1 cellular context compared by ENCODE assay signal in the genomic region with DNA sequence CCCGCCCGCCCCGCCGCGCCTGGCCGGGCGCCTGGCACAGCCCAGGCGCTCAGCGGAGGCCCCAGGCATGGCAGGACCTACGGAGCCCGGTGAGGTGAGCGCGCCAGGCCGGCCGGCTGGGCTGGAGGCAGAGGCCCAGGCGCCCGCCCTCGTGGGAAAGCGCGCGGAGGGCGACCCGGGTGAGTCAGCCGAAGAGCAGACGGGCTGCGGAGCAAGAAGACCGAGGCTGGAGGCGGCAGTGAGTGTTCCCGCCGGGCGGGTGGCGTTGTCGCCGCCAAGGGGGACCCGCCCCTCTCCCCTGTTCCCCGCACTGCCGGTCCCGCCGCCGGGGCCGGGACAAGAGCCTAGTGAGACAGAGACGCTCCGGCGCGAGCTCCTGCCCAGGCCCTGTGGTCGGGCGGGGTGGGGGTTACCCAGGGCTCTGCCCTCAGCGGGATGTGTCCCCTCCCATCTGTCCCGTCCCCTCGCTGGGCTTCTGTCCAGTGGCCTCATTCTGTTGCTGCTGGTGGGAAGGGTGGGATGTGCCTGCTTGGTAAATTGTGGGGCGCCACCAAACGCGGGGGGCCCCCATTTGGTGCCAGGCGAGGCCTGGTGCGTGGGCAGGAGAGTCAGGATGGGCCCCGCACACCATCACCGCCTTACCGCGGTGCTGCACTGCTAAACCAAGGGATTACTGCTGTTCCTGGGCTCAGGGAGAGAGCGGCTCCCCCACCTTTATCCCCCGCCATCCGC.
TF ChIP-seq lines count a peak whose summit lies in the region.

No MANE protein-coding gene starts in this region.

TF ChIP-seq in HEK293, 187 proteins besides CTCF, POLR2A, EP300 and RAD21 (continued from another document and continues in another):
- no peak for TF ChIP-seq MYNN (tag by site-specific recombination; IDR thresholded peaks at IDR 0.05; ENCODE audit: borderline replicate concordance)
- TF ChIP-seq, protein P1, sequence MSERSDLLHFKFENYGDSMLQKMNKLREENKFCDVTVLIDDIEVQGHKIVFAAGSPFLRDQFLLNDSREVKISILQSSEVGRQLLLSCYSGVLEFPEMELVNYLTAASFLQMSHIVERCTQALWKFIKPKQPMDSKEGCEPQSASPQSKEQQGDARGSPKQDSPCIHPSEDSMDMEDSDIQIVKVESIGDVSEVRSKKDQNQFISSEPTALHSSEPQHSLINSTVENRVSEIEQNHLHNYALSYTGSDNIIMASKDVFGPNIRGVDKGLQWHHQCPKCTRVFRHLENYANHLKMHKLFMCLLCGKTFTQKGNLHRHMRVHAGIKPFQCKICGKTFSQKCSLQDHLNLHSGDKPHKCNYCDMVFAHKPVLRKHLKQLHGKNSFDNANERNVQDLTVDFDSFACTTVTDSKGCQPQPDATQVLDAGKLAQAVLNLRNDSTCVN (tag by site-specific recombination; optimal IDR thresholded peaks at IDR 0.05), result peak; percentile 67
- TF ChIP-seq OSR2 (tag by site-specific recombination; IDR thresholded peaks at IDR 0.05), result no peak
- TF ChIP-seq SP2 (tag by site-specific recombination; IDR thresholded peaks at IDR 0.05), result peak; percentile 81
- TF ChIP-seq, protein P2, sequence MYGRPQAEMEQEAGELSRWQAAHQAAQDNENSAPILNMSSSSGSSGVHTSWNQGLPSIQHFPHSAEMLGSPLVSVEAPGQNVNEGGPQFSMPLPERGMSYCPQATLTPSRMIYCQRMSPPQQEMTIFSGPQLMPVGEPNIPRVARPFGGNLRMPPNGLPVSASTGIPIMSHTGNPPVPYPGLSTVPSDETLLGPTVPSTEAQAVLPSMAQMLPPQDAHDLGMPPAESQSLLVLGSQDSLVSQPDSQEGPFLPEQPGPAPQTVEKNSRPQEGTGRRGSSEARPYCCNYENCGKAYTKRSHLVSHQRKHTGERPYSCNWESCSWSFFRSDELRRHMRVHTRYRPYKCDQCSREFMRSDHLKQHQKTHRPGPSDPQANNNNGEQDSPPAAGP (tag by site-specific recombination; IDR thresholded peaks at IDR 0.05), result peak; percentile 66
- TF ChIP-seq ZBTB48 (tag by site-specific recombination; IDR thresholded peaks at IDR 0.05), result peak; percentile 57; the same call in 1 of the 2 replicates
- peak; percentile 87 for TF ChIP-seq ZBTB20 (tag by site-specific recombination; IDR thresholded peaks at IDR 0.05)
- TF ChIP-seq KLF9 (tag by site-specific recombination; IDR thresholded peaks at IDR 0.05; ENCODE audit: low read depth), result peak; percentile 72
- TF ChIP-seq ZNF555 (tag by site-specific recombination; conservative IDR thresholded peaks at IDR 0.05), result no peak
- no peak for TF ChIP-seq SCRT2 (tag by site-specific recombination; IDR thresholded peaks at IDR 0.05)
- TF ChIP-seq, protein P3, sequence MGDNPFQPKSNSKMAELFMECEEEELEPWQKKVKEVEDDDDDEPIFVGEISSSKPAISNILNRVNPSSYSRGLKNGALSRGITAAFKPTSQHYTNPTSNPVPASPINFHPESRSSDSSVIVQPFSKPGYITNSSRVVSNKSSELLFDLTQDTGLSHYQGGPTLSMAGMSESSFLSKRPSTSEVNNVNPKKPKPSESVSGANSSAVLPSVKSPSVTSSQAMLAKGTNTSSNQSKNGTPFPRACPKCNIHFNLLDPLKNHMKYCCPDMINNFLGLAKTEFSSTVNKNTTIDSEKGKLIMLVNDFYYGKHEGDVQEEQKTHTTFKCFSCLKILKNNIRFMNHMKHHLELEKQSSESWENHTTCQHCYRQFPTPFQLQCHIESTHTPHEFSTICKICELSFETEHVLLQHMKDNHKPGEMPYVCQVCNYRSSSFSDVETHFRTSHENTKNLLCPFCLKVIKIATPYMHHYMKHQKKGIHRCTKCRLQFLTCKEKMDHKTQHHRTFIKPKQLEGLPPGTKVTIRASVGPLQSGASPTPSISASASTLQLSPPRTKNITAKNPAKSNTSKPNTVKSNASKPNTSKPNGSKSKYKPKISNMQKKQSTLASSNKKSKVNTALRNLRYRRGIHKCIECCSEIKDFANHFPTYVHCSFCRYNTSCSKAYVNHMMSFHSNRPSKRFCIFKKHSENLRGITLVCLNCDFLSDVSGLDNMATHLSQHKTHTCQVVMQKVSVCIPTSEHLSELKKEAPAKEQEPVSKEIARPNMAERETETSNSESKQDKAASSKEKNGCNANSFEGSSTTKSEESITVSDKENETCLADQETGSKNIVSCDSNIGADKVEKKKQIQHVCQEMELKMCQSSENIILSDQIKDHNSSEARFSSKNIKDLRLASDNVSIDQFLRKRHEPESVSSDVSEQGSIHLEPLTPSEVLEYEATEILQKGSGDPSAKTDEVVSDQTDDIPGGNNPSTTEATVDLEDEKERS (tag by site-specific recombination; IDR thresholded peaks at IDR 0.05), result no peak
- TF ChIP-seq ZNF169 (tag by site-specific recombination; IDR thresholded peaks at IDR 0.05), result no peak
- TF ChIP-seq ZNF24 (tag by site-specific recombination; IDR thresholded peaks at IDR 0.05), result 0 out of 2 replicates have a peak, but pooled peaks have one; percentile 42
- peak; percentile 42; the same call in 1 of the 2 replicates for TF ChIP-seq WT1 (tag by site-specific recombination; IDR thresholded peaks at IDR 0.05)
- TF ChIP-seq GLIS1 (tag by site-specific recombination; IDR thresholded peaks at IDR 0.05), result no peak
- TF ChIP-seq ZNF777 (tag by site-specific recombination; IDR thresholded peaks at IDR 0.05; ENCODE audit: borderline replicate concordance), result no peak
- 0 out of 2 replicates have a peak, but pooled peaks have one; percentile 35 for TF ChIP-seq ZNF610 (tag by site-specific recombination; IDR thresholded peaks at IDR 0.05; ENCODE audit: borderline replicate concordance)
- TF ChIP-seq ZNF341 (tag by site-specific recombination; IDR thresholded peaks at IDR 0.05; ENCODE audit: low read depth), result peak; percentile 53
- TF ChIP-seq, protein P4, sequence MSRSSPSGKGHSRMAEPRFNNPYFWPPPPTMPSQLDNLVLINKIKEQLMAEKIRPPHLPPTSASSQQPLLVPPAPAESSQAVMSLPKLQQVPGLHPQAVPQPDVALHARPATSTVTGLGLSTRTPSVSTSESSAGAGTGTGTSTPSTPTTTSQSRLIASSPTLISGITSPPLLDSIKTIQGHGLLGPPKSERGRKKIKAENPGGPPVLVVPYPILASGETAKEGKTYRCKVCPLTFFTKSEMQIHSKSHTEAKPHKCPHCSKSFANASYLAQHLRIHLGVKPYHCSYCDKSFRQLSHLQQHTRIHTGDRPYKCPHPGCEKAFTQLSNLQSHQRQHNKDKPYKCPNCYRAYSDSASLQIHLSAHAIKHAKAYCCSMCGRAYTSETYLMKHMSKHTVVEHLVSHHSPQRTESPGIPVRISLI (tag by site-specific recombination; IDR thresholded peaks at IDR 0.05), result no peak
- TF ChIP-seq, protein P5, sequence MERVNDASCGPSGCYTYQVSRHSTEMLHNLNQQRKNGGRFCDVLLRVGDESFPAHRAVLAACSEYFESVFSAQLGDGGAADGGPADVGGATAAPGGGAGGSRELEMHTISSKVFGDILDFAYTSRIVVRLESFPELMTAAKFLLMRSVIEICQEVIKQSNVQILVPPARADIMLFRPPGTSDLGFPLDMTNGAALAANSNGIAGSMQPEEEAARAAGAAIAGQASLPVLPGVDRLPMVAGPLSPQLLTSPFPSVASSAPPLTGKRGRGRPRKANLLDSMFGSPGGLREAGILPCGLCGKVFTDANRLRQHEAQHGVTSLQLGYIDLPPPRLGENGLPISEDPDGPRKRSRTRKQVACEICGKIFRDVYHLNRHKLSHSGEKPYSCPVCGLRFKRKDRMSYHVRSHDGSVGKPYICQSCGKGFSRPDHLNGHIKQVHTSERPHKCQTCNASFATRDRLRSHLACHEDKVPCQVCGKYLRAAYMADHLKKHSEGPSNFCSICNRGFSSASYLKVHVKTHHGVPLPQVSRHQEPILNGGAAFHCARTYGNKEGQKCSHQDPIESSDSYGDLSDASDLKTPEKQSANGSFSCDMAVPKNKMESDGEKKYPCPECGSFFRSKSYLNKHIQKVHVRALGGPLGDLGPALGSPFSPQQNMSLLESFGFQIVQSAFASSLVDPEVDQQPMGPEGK (tag by site-specific recombination; IDR thresholded peaks at IDR 0.05), result peak; percentile 90
- TF ChIP-seq, protein P6, sequence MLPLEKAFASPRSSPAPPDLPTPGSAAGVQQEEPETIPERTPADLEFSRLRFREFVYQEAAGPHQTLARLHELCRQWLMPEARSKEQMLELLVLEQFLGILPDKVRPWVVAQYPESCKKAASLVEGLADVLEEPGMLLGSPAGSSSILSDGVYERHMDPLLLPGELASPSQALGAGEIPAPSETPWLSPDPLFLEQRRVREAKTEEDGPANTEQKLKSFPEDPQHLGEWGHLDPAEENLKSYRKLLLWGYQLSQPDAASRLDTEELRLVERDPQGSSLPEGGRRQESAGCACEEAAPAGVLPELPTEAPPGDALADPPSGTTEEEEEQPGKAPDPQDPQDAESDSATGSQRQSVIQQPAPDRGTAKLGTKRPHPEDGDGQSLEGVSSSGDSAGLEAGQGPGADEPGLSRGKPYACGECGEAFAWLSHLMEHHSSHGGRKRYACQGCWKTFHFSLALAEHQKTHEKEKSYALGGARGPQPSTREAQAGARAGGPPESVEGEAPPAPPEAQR (tag by site-specific recombination; IDR thresholded peaks at IDR 0.05), result no peak
- TF ChIP-seq ZNF239 (tag by site-specific recombination; IDR thresholded peaks at IDR 0.05), result no peak
- TF ChIP-seq, protein P7, sequence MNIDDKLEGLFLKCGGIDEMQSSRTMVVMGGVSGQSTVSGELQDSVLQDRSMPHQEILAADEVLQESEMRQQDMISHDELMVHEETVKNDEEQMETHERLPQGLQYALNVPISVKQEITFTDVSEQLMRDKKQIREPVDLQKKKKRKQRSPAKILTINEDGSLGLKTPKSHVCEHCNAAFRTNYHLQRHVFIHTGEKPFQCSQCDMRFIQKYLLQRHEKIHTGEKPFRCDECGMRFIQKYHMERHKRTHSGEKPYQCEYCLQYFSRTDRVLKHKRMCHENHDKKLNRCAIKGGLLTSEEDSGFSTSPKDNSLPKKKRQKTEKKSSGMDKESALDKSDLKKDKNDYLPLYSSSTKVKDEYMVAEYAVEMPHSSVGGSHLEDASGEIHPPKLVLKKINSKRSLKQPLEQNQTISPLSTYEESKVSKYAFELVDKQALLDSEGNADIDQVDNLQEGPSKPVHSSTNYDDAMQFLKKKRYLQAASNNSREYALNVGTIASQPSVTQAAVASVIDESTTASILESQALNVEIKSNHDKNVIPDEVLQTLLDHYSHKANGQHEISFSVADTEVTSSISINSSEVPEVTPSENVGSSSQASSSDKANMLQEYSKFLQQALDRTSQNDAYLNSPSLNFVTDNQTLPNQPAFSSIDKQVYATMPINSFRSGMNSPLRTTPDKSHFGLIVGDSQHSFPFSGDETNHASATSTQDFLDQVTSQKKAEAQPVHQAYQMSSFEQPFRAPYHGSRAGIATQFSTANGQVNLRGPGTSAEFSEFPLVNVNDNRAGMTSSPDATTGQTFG (tag by site-specific recombination; IDR thresholded peaks at IDR 0.05; ENCODE audit: borderline replicate concordance), result no peak
- TF ChIP-seq, protein P8, sequence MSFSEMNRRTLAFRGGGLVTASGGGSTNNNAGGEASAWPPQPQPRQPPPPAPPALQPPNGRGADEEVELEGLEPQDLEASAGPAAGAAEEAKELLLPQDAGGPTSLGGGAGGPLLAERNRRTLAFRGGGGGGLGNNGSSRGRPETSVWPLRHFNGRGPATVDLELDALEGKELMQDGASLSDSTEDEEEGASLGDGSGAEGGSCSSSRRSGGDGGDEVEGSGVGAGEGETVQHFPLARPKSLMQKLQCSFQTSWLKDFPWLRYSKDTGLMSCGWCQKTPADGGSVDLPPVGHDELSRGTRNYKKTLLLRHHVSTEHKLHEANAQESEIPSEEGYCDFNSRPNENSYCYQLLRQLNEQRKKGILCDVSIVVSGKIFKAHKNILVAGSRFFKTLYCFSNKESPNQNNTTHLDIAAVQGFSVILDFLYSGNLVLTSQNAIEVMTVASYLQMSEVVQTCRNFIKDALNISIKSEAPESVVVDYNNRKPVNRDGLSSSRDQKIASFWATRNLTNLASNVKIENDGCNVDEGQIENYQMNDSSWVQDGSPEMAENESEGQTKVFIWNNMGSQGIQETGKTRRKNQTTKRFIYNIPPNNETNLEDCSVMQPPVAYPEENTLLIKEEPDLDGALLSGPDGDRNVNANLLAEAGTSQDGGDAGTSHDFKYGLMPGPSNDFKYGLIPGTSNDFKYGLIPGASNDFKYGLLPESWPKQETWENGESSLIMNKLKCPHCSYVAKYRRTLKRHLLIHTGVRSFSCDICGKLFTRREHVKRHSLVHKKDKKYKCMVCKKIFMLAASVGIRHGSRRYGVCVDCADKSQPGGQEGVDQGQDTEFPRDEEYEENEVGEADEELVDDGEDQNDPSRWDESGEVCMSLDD (tag by site-specific recombination; IDR thresholded peaks at IDR 0.05), result 0 out of 2 replicates have a peak, but pooled peaks have one; percentile 38
- peak; percentile 89 for TF ChIP-seq ZFHX2 (tag by site-specific recombination; conservative IDR thresholded peaks at IDR 0.05)
- TF ChIP-seq, protein P9, sequence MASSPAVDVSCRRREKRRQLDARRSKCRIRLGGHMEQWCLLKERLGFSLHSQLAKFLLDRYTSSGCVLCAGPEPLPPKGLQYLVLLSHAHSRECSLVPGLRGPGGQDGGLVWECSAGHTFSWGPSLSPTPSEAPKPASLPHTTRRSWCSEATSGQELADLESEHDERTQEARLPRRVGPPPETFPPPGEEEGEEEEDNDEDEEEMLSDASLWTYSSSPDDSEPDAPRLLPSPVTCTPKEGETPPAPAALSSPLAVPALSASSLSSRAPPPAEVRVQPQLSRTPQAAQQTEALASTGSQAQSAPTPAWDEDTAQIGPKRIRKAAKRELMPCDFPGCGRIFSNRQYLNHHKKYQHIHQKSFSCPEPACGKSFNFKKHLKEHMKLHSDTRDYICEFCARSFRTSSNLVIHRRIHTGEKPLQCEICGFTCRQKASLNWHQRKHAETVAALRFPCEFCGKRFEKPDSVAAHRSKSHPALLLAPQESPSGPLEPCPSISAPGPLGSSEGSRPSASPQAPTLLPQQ (tag by site-specific recombination; IDR thresholded peaks at IDR 0.05), result peak; percentile 99
- TF ChIP-seq, protein P10, sequence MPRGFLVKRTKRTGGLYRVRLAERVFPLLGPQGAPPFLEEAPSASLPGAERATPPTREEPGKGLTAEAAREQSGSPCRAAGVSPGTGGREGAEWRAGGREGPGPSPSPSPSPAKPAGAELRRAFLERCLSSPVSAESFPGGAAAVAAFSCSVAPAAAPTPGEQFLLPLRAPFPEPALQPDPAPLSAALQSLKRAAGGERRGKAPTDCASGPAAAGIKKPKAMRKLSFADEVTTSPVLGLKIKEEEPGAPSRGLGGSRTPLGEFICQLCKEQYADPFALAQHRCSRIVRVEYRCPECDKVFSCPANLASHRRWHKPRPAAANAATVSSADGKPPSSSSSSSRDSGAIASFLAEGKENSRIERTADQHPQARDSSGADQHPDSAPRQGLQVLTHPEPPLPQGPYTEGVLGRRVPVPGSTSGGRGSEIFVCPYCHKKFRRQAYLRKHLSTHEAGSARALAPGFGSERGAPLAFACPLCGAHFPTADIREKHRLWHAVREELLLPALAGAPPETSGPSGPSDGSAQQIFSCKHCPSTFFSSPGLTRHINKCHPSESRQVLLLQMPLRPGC (tag by site-specific recombination; IDR thresholded peaks at IDR 0.05), result no peak
- no peak for TF ChIP-seq ZNF585B (tag by site-specific recombination; IDR thresholded peaks at IDR 0.05)
- TF ChIP-seq ZNF529 (tag by site-specific recombination; IDR thresholded peaks at IDR 0.05; ENCODE audit: insufficient replicate concordance), result no peak
- peak; percentile 61 for TF ChIP-seq ZBTB8A (tag by site-specific recombination; IDR thresholded peaks at IDR 0.05)
- TF ChIP-seq KLF16 (tag by site-specific recombination; IDR thresholded peaks at IDR 0.05), result no peak
- TF ChIP-seq ZNF292 (tag by site-specific recombination; IDR thresholded peaks at IDR 0.05; ENCODE audit: borderline replicate concordance, low read depth), result no peak
- peak; percentile 69; the same call in 1 of the 2 replicates for TF ChIP-seq KLF8 (tag by site-specific recombination; IDR thresholded peaks at IDR 0.05)
- no peak for TF ChIP-seq GLI4 (tag by site-specific recombination; IDR thresholded peaks at IDR 0.05)
